9 cellular contexts compared by ENCODE assay signal in genomic region chr17:2094891-2095535, GRCh38. TPM values are rescaled to one million over a fixed set of nuclear protein-coding genes. Genes with fewer than 3 reads are reported as not detected.
DNase-seq lines count a peak whose midpoint lies in the region; ATAC-seq and TF ChIP-seq lines count a peak whose summit lies in the region.
"Had no signal": no experiment of that assay in that cellular context is flagged by ENCODE, and none has a peak within 500 bp of the region (broad histone marks: within the 10 kb centered on the region; RNA-seq: fewer than 3 reads in every experiment).

No MANE protein-coding gene starts in this region.

- 46 to 61% methylated on average over 12 of the region's 12 CpGs for WGBS in heart right ventricle, 2 donors
- WGBS in smooth muscle cell (ENCODE audit: low lambda C conversion rate): 77% methylated on average over 12 of the region's 12 CpGs

- H3K9me3 ChIP-seq in heart right ventricle (no peaks in the 10 kb centered on the region), smooth muscle cell (replicated peaks; ENCODE audit: low read depth) (no peaks in the 10 kb centered on the region)

- ATAC-seq in heart right ventricle: peak; percentile 80 to 93 (median 88)
- ATAC-seq in GM19351 (IDR thresholded peaks at IDR 0.05; ENCODE audit: unreplicated experiment): no peak
- no peak for ATAC-seq in HG02588 (IDR thresholded peaks at IDR 0.05; ENCODE audit: unreplicated experiment)

- peak overlapping the region; percentile 23 for H3K4me2 ChIP-seq in smooth muscle cell

- H2AFZ ChIP-seq in smooth muscle cell (ENCODE audit: low read depth): no peak overlapping the region

- H3K4me1 ChIP-seq in heart right ventricle (peaks cover 5 to 51% (median 26%) of the 10 kb centered on the region in 9 donors), smooth muscle cell (ENCODE audit: low read depth) (peaks cover 27% of the 10 kb centered on the region)

- H3K9ac ChIP-seq in smooth muscle cell (ENCODE audit: low read depth): no peak overlapping the region

- intact Hi-C loops in heart right ventricle (cut with DNase I): loop anchor here in 9 of 10 donors (2.0 to 10.0 kb wide), 10 partner anchors 38 to 150 kb away; partner anchors contain the start of gene HIC1 (in 1 of the 9)

- no peaks in the 10 kb centered on the region for H3K79me2 ChIP-seq in smooth muscle cell (ENCODE audit: low read depth)

- no peaks in the 10 kb centered on the region for H3K27me3 ChIP-seq in H7 (ENCODE audit: control insufficient read depth, insufficient read depth, low read length)
- H3K27me3 ChIP-seq in heart right ventricle: no peaks in the 10 kb centered on the region
- no peaks in the 10 kb centered on the region for H3K27me3 ChIP-seq in smooth muscle cell (ENCODE audit: low read depth)

- DNase-seq in H7 (peak; percentile 57), UCSD-AML1 (lab: John Stamatoyannopoulos, UW; ENCODE audit: unreplicated experiment) (peak; percentile 50), heart right ventricle (peak; percentile 70 to 73), smooth muscle cell (lab: John Stamatoyannopoulos, UW; ENCODE audit: unreplicated experiment) (no peak), mesenteric fat pad (ENCODE audit: low spot score) (no peak)
- DNase-seq in activated effector memory CD4-positive, alpha-beta T cell treated with anti-CD3 and anti-CD28 coated beads, Interleukin-2, amount 50 U/mL, for 16 hours: no peak
- DNase-seq: naive B cell had no signal

- no peaks in the 10 kb centered on the region for H4K20me1 ChIP-seq in smooth muscle cell (ENCODE audit: low read depth)

- peak overlapping the region in 9 of 10 donors; percentile 17 to 65 (median 37) for H3K27ac ChIP-seq in heart right ventricle
- H3K27ac ChIP-seq in smooth muscle cell (ENCODE audit: low read depth): peak overlapping the region; percentile 52

- H3K36me3 ChIP-seq in H7 (replicated peaks; ENCODE audit: control insufficient read depth, insufficient read depth, low read length) (no peaks in the 10 kb centered on the region), heart right ventricle (peaks cover 0 to 12% (median 0%) of the 10 kb centered on the region in 9 donors), smooth muscle cell (ENCODE audit: low read depth) (no peaks in the 10 kb centered on the region)

- H3K4me3 ChIP-seq in H7 (ENCODE audit: insufficient read depth, low read depth, low read length) (no peak overlapping the region), heart right ventricle (no peak overlapping the region), smooth muscle cell (no peak overlapping the region)

- TF ChIP-seq CTCF in heart right ventricle (IDR thresholded peaks at IDR 0.05) (peak; percentile 43 to 83 (median 75)), smooth muscle cell (IDR thresholded peaks at IDR 0.05; ENCODE audit: borderline replicate concordance, insufficient read depth, poor library complexity, severe bottlenecking) (peak; percentile 51)

- peaks cover 19% of the 10 kb centered on the region for H3F3A ChIP-seq in smooth muscle cell (ENCODE audit: low read depth)

RNA-seq across cellular contexts. Expression of gene HIC1, which starts 40.1 kb away (rescaled TPM):
- 0.03 and 0.63 TPM in 2 replicates for total RNA-seq in H7 (2014; rRNA removed; shearing (Covaris generic))
- total RNA-seq in heart right ventricle (10 to 100 TPM in 7 of 10 donors, 1 to 10 TPM in 3; 3.5 to 37.5 (median 12.1) TPM), smooth muscle cell (2.6 and 2.9 TPM in 2 replicates), mesenteric fat pad (34.4 TPM)
- polyA plus RNA-seq in heart right ventricle (10 to 100 TPM in 1 of 2 donors, 1 to 10 TPM in 1; 8.3 to 14.3 TPM), smooth muscle cell (3.5 and 5.2 TPM in 2 replicates)

RNA-seq across cellular contexts. Expression of gene OVCA2, which starts 53.2 kb away (rescaled TPM):
- 23.1 and 25.1 TPM in 2 replicates for total RNA-seq in H7 (2014; rRNA removed; shearing (Covaris generic))
- total RNA-seq in heart right ventricle: 10 to 100 TPM; 15.3 to 25.4 (median 17.6) TPM
- polyA plus RNA-seq in heart right ventricle: 10 to 100 TPM; 43.3 to 47.5 TPM
- total RNA-seq in smooth muscle cell: 42.6 and 46.7 TPM in 2 replicates
- 47.6 and 59.5 TPM in 2 replicates for polyA plus RNA-seq in smooth muscle cell
- 23.6 TPM for total RNA-seq in mesenteric fat pad

Comparison
In these comparisons a context has a peak if more than half of its experiments do, and no peak if none do; other contexts are left out.
1. DNase-seq: peak in H7 (single experiment), UCSD-AML1 (single experiment) and heart right ventricle (2 of 2); none in smooth muscle cell (single experiment), activated effector memory CD4-positive, alpha-beta T cell treated with anti-CD3 and anti-CD28 coated beads, Interleukin-2, amount 50 U/mL, for 16 hours (single experiment) and mesenteric fat pad (single experiment).
2. ATAC-seq: peak in heart right ventricle (8 of 8); none in GM19351 (single experiment) and HG02588 (single experiment).